Comparison of ENCODE assay signal across 8 cellular contexts in the genomic region with DNA sequence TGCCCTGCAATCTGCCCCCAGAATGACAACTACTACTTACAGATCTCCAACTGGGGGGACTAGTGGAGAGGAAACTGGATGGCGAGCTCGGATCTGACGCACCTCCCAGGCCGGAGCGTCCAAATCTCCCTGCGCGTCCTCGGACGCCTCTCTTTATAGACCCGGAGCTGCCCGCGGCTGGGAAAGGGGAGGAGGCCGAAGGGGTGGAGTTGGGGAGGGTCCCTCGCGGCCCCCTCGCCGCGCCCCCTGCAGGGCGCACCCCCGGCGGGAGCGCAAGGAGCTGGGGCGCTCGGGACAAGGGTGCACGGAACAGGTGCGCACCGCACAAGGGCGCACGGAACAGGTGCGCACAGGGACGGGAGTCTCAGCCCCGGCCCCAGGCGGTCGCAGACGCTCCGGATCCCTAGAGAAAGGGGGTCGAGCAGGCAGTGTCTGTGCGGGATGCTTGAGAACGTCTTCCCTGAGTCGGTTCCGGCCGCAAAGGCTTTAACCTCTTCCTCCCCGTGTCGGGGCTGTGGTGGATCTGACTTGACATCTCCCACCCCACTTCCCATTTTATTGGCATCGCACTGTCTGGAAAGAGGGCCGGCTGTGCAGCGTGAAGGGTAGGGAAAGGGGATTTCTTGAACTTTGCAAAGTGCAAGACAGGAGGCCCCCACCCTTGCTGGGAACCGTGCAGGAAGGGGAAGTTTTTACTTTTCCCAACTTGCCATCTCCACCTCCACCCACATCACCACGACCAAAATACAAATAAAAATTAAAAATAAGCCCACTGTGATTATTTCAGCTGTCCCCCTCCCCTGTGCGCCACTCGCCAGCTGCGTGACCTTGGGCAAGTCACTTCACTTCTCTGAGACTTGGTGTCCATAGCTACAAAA. TPM values are rescaled to one million over a fixed set of nuclear protein-coding genes. Genes with fewer than 3 reads are reported as not detected.
DNase-seq lines count a peak whose midpoint lies in the region; ATAC-seq and TF ChIP-seq lines count a peak whose summit lies in the region.

MYH11 (minus strand) TSS at position 128 of the 878 bp plus-strand sequence. CDS start 18,776 bp downstream, outside the sequence.

- H3K36me3 ChIP-seq in trophoblast cell (ENCODE audit: control insufficient read depth in 1 of 2, insufficient read depth in 2 of 2, low read length in 2 of 2) = no peaks in the 10 kb centered on the region

- no peak within 1 kb of the TSS for H3K23ac ChIP-seq in trophoblast cell (ENCODE audit: low read length)

- TF ChIP-seq CTCF in Calu3 (IDR thresholded peaks at IDR 0.05; ENCODE audit: unreplicated experiment) (no peak), foreskin fibroblast (IDR thresholded peaks at IDR 0.05; ENCODE audit: low read depth, low read length) (no peak)

- DNase-seq in Calu3 (no peak), foreskin fibroblast (peak in 1 of 2 donors; percentile 25), trophoblast cell (no peak), RPMI8226 (no peak), kidney tubule cell (ENCODE audit: low spot score) (no peak)

- H4K91ac ChIP-seq in trophoblast cell (ENCODE audit: low read depth, low read length) = no peak within 1 kb of the TSS

- H2BK12ac ChIP-seq in trophoblast cell (ENCODE audit: low read length) = no peak within 1 kb of the TSS

- H3K4ac ChIP-seq in trophoblast cell (ENCODE audit: low read depth, low read length) = no peak within 1 kb of the TSS

- peaks cover 5 to 14% of the 10 kb centered on the region in 2 experiments for H3K4me1 ChIP-seq in trophoblast cell (ENCODE audit: control insufficient read depth in 1 of 2, insufficient read depth in 2 of 2, low read length in 2 of 2)

- H3K79me2 ChIP-seq in trophoblast cell (ENCODE audit: control insufficient read depth, insufficient read depth, low read length, poor library complexity) = no peaks in the 10 kb centered on the region

- intact Hi-C loops in Calu3 (cut with micrococcal nuclease; ENCODE audit: unreplicated experiment) = no loop called here

- H3K27ac ChIP-seq in trophoblast cell (ENCODE audit: low read depth, low read length) = no peak within 1 kb of the TSS

- H3K4me3 Mint-ChIP-seq in Calu3 (ENCODE audit: low read depth, unreplicated experiment) = peak within 1 kb of the TSS; percentile 4

- H2AK5ac ChIP-seq in trophoblast cell (ENCODE audit: low read length) = no peak within 1 kb of the TSS

- peaks cover 71% of the 10 kb centered on the region for H3K27me3 Mint-ChIP-seq in Calu3 (ENCODE audit: unreplicated experiment)

- peaks cover 15% of the 10 kb centered on the region for H3K27me3 ChIP-seq in trophoblast cell (ENCODE audit: insufficient read depth, low read length)

- no peak within 1 kb of the TSS for H3K27ac Mint-ChIP-seq in Calu3 (ENCODE audit: unreplicated experiment)

- no peaks in the 10 kb centered on the region for H3K36me3 Mint-ChIP-seq in Calu3 (ENCODE audit: insufficient read depth, unreplicated experiment)

- H3K9ac ChIP-seq in trophoblast cell (ENCODE audit: low read length) = no peak within 1 kb of the TSS

- no peak within 1 kb of the TSS for H2AFZ ChIP-seq in trophoblast cell (ENCODE audit: insufficient read depth, low read length, poor library complexity)

- no peaks in the 10 kb centered on the region for H3K9me3 Mint-ChIP-seq in Calu3 (ENCODE audit: low read depth, unreplicated experiment)

- H2BK120ac ChIP-seq in trophoblast cell (ENCODE audit: insufficient read depth, low read length, poor library complexity) = no peak within 1 kb of the TSS

- CTCF ChIA-PET in Calu3 (lab: Charles Lee) = interaction anchor here (1.4 kb wide), 1 partner anchor 31 kb away, joined by 3 read pairs; the partner anchor contains the start of gene CEP20

- no peak within 1 kb of the TSS for H4K12ac ChIP-seq in trophoblast cell (ENCODE audit: low read depth, low read length)

- H3K4me3 ChIP-seq in foreskin fibroblast (ENCODE audit: low read depth in 1 of 2, low read length in 2 of 2) (peak within 1 kb of the TSS; percentile 45 to 60), trophoblast cell (ENCODE audit: low read depth, low read length) (no peak within 1 kb of the TSS)

- H3K14ac ChIP-seq in trophoblast cell (ENCODE audit: low read length) = no peak within 1 kb of the TSS

- H3K4me2 ChIP-seq in trophoblast cell (ENCODE audit: low read length) = peak within 1 kb of the TSS; percentile 61

- H2BK5ac ChIP-seq in trophoblast cell (ENCODE audit: low read depth, low read length, poor library complexity) = no peak within 1 kb of the TSS

- ATAC-seq in SK-N-SH treated with all-trans-retinoic acid at 6 μM for 48 hours (peak; percentile 34), GM19035 (IDR thresholded peaks at IDR 0.05; ENCODE audit: unreplicated experiment) (no peak), HG03095 (IDR thresholded peaks at IDR 0.05; ENCODE audit: unreplicated experiment) (no peak)

- H4K8ac ChIP-seq in trophoblast cell (ENCODE audit: low read depth, low read length) = no peak within 1 kb of the TSS

- H3K18ac ChIP-seq in trophoblast cell (ENCODE audit: low read length) = no peak within 1 kb of the TSS

- H3K4me1 Mint-ChIP-seq in Calu3 (ENCODE audit: low read depth, unreplicated experiment) = peaks cover 9% of the 10 kb centered on the region

- H3K79me1 ChIP-seq in trophoblast cell (ENCODE audit: low read length) = peaks cover 4% of the 10 kb centered on the region

- WGBS in trophoblast cell (ENCODE audit: extremely low coverage, insufficient coverage, insufficient read length) = no CpG with 5 or more reads among the region's 52 CpGs

- H3K9me3 ChIP-seq in trophoblast cell (ENCODE audit: insufficient read depth, low read depth, low read length) = peaks cover 2% of the 10 kb centered on the region

- no TSS peak for BruUV-seq in Calu3 (replicated peaks; lab: Mats Ljungman, UMichigan)

TF ChIP-seq in SK-N-SH treated with all-trans-retinoic acid at 6 μM for 48 hours, 23 proteins besides CTCF, POLR2A, EP300 and RAD21:
- TF ChIP-seq ESRRG (CRISPR knock-in tag; IDR thresholded peaks at IDR 0.05) (no peak), ZNF565 (CRISPR knock-in tag; conservative IDR thresholded peaks at IDR 0.05; ENCODE audit: low read depth) (no peak), TOX (CRISPR knock-in tag; IDR thresholded peaks at IDR 0.05; ENCODE audit: borderline replicate concordance) (no peak), PATZ1 (CRISPR knock-in tag; IDR thresholded peaks at IDR 0.05; ENCODE audit: borderline replicate concordance) (no peak), CSDC2 (CRISPR knock-in tag; IDR thresholded peaks at IDR 0.05) (no peak), ZFP3 (CRISPR knock-in tag; IDR thresholded peaks at IDR 0.05) (no peak), PPARA (CRISPR knock-in tag; IDR thresholded peaks at IDR 0.05; ENCODE audit: borderline replicate concordance) (no peak)

RNA-seq across cellular contexts. Expression of gene MYH11, which starts in this region (rescaled TPM):
- total RNA-seq in Calu3 (2022) = 0.05 TPM in 1 of 2 replicates, not detected in the other
- polyA plus RNA-seq in trophoblast cell (2013) = 0.05 and 0.12 TPM in 2 replicates
